In genomic region chr5:159133041-159133741, GRCh38 we compare ENCODE assay signal across 10 cellular contexts. TPM values are rescaled to one million over a fixed set of nuclear protein-coding genes. Genes with fewer than 3 reads are reported as not detected.
DNase-seq lines count a peak whose midpoint lies in the region; FAIRE-seq and TF ChIP-seq lines count a peak whose summit lies in the region.
"Had no signal": no experiment of that assay in that cellular context is flagged by ENCODE, and none has a peak within 500 bp of the region (broad histone marks: within the 10 kb centered on the region; RNA-seq: fewer than 3 reads in every experiment).

No MANE protein-coding gene starts in this region.

- no peaks in the 10 kb centered on the region for H3K36me3 Mint-ChIP-seq in HFFc6 (ENCODE audit: low read depth)
- H3K36me3 Mint-ChIP-seq: activated naive CD4-positive, alpha-beta T cell treated with anti-CD3 and anti-CD28 coated beads, Interleukin-2, amount 50 U/mL, for 24 hours had no signal

- H3K4me3 ChIP-seq in brain microvascular endothelial cell (ENCODE audit: low read depth, low read length) (no peak overlapping the region), kidney (ENCODE audit: low read length in 2 of 2) (no peak overlapping the region), suprapubic skin (no peak overlapping the region)
- H3K4me3 ChIP-seq: BLaER1 treated with 17β-estradiol and CSF1 and Interleukin-3, amounts not matched to agents 10 nM and 100 nM had no signal

- H3K27me3 Mint-ChIP-seq in HFFc6 (ENCODE audit: insufficient read depth), result peaks cover 6% of the 10 kb centered on the region

- WGBS in suprapubic skin, result 36% methylated on average over 11 of the region's 11 CpGs

- DNase-seq in DMS 273 (lab: John Stamatoyannopoulos, UW; ENCODE audit: unreplicated experiment) (peak; percentile 76), DMS 273 treated with DMSO at 0.1 percent for 48 hours (lab: John Stamatoyannopoulos, UW) (no peak), HFFc6 (peak; percentile 71), NCI-H446 treated with DMSO at 0.1 percent for 48 hours (lab: John Stamatoyannopoulos, UW) (peak; percentile 31), brain microvascular endothelial cell (peak; percentile 59), kidney (no peak), suprapubic skin (ENCODE audit: low spot score in 2 of 2) (peak in 1 of 2 donors; percentile 68), NCI-H187 treated with DMSO at 0.1 percent for 48 hours (lab: John Stamatoyannopoulos, UW) (no peak)

- no peaks in the 10 kb centered on the region for H3K9me3 Mint-ChIP-seq in HFFc6
- H3K9me3 Mint-ChIP-seq: activated naive CD4-positive, alpha-beta T cell treated with anti-CD3 and anti-CD28 coated beads, Interleukin-2, amount 50 U/mL, for 24 hours had no signal

- H3K36me3 ChIP-seq in brain microvascular endothelial cell (replicated peaks), result no peaks in the 10 kb centered on the region
- no peaks in the 10 kb centered on the region for H3K36me3 ChIP-seq in kidney (ENCODE audit: control insufficient read depth in 1 of 2, insufficient read depth in 2 of 2, low read length in 2 of 2)
- H3K36me3 ChIP-seq in suprapubic skin, result no peaks in the 10 kb centered on the region
- H3K36me3 ChIP-seq: BLaER1 treated with 17β-estradiol and CSF1 and Interleukin-3, amounts not matched to agents 10 nM and 100 nM had no signal

- H3K9ac ChIP-seq in kidney (ENCODE audit: low read length in 2 of 2), result no peak overlapping the region
- H3K9ac ChIP-seq: BLaER1 treated with 17β-estradiol and CSF1 and Interleukin-3, amounts not matched to agents 10 nM and 100 nM had no signal

- TF ChIP-seq CTCF in HFFc6 (IDR thresholded peaks at IDR 0.05), result peak; percentile 94
- TF ChIP-seq CTCF in brain microvascular endothelial cell (IDR thresholded peaks at IDR 0.05; ENCODE audit: low read depth, low read length, missing control alignments), result peak; percentile 62
- peak; percentile 71 for TF ChIP-seq CTCF in kidney (IDR thresholded peaks at IDR 0.05; ENCODE audit: borderline replicate concordance, extremely low read depth, insufficient read depth)
- peak; percentile 54 to 70 for TF ChIP-seq CTCF in suprapubic skin (IDR thresholded peaks at IDR 0.05)

- no peaks in the 10 kb centered on the region for H3K9me3 ChIP-seq in kidney (ENCODE audit: control insufficient read depth in 1 of 2, low read length in 2 of 2)
- no peaks in the 10 kb centered on the region for H3K9me3 ChIP-seq in suprapubic skin

- TF ChIP-seq EP300 in suprapubic skin (IDR thresholded peaks at IDR 0.05), result no peak

- in situ Hi-C loops in brain microvascular endothelial cell (cut with HindIII; ENCODE audit: low pct_ligation_motif_present, low sequenced_read_pairs), result no loop called here

- FAIRE-seq in kidney (lab: Jason Lieb, UNC), result peak; percentile 45

- H3K27ac ChIP-seq in brain microvascular endothelial cell, result peak overlapping the region; percentile 41
- no peak overlapping the region for H3K27ac ChIP-seq in kidney (ENCODE audit: low read depth in 2 of 2, low read length in 2 of 2)
- no peak overlapping the region for H3K27ac ChIP-seq in suprapubic skin

- H3K27ac Mint-ChIP-seq in HFFc6, result no peak overlapping the region
- H3K27ac Mint-ChIP-seq: activated naive CD4-positive, alpha-beta T cell treated with anti-CD3 and anti-CD28 coated beads, Interleukin-2, amount 50 U/mL, for 24 hours had no signal

- H3K4me1 Mint-ChIP-seq in HFFc6 (ENCODE audit: low read depth), result peaks cover 26% of the 10 kb centered on the region
- H3K4me1 Mint-ChIP-seq: activated naive CD4-positive, alpha-beta T cell treated with anti-CD3 and anti-CD28 coated beads, Interleukin-2, amount 50 U/mL, for 24 hours had no signal

- H3K27me3 ChIP-seq in brain microvascular endothelial cell (replicated peaks), result no peaks in the 10 kb centered on the region
- peaks cover 3% of the 10 kb centered on the region for H3K27me3 ChIP-seq in suprapubic skin
- H3K27me3 ChIP-seq: BLaER1 treated with 17β-estradiol and CSF1 and Interleukin-3, amounts not matched to agents 10 nM and 100 nM had no signal

- intact Hi-C loops in kidney (cut with DNase I), result no loop called here

- TF ChIP-seq POLR2A in suprapubic skin (IDR thresholded peaks at IDR 0.05), result no peak

- H3K4me3 Mint-ChIP-seq in HFFc6, result no peak overlapping the region; the same call in 1 of the 2 replicates
- H3K4me3 Mint-ChIP-seq: activated naive CD4-positive, alpha-beta T cell treated with anti-CD3 and anti-CD28 coated beads, Interleukin-2, amount 50 U/mL, for 24 hours had no signal

- H3K4me1 ChIP-seq in kidney (ENCODE audit: control insufficient read depth in 1 of 2, insufficient read depth in 1 of 2, low read depth in 1 of 2, low read length in 2 of 2) (no peaks in the 10 kb centered on the region), suprapubic skin (no peaks in the 10 kb centered on the region)

RNA-seq across cellular contexts. Expression of gene EBF1, which starts 33.5 kb away (rescaled TPM):
- under 1 TPM in 4 of 6 experiments, not detected in 2; 0.16 to 0.41 (median 0.26) TPM for total RNA-seq in HFFc6 (2021; fragmentation: NEBNext Ultra II Directional; extraction: Animal tissue kit (Norgen Biotek cat#: 25700))
- total RNA-seq in kidney (30.8 TPM), suprapubic skin (10 to 100 TPM in 2 of 4 donors, 1 to 10 TPM in 2; 4.3 to 13.6 (median 8.8) TPM)
- polyA plus RNA-seq in kidney (ENCODE audit: insufficient read depth, low read depth, low replicate concordance), result 2.7 TPM

Comparison
In these comparisons a context has a peak if more than half of its experiments do, and no peak if none do; other contexts are left out.
1. DNase-seq: peak in DMS 273 (single experiment), HFFc6 (single experiment), NCI-H446 treated with DMSO at 0.1 percent for 48 hours (single experiment) and brain microvascular endothelial cell (single experiment); none in DMS 273 treated with DMSO at 0.1 percent for 48 hours (single experiment), kidney (single experiment) and NCI-H187 treated with DMSO at 0.1 percent for 48 hours (single experiment).
2. Peak in every context shown above with its lines, with median percentiles within 50 percentile points of each other: CTCF ChIP-seq.